In genomic region chr5:134227259-134227658, GRCh38 we compare ENCODE assay signal across 9 cellular contexts. TPM values are rescaled to one million over a fixed set of nuclear protein-coding genes. Genes with fewer than 3 reads are reported as not detected.
DNase-seq lines count a peak whose midpoint lies in the region; ATAC-seq, FAIRE-seq and TF ChIP-seq lines count a peak whose summit lies in the region.
"Had no signal": no experiment of that assay in that cellular context is flagged by ENCODE, and none has a peak within 500 bp of the region (broad histone marks: within the 10 kb centered on the region; RNA-seq: fewer than 3 reads in every experiment).

No MANE protein-coding gene starts in this region.

- H3K4me3 ChIP-seq in K562 (peak overlapping the region; percentile 97; the same call in 1 of the 2 replicates), keratinocyte (ENCODE audit: control insufficient read depth in 2 of 3, extremely low read depth in 1 of 3, insufficient read depth in 2 of 3, low read depth in 1 of 3, low read length in 3 of 3) (peak overlapping the region in 2 of 3 experiments; percentile 78 to 100)

- H2AFZ ChIP-seq in K562 (ENCODE audit: low read depth, low read length) (peak overlapping the region; percentile 98), keratinocyte (ENCODE audit: control insufficient read depth, low read length) (no peak overlapping the region)

- peak overlapping the region; percentile 100 for H3K27ac Mint-ChIP-seq in stimulated activated memory B cell treated with anti-CD40 and anti-IgM and Interleukin-4, amounts not matched to agents 10 μg/mL and 1 μg/mL and 100 μg/mL, for 72 hours

- peaks cover 27% of the 10 kb centered on the region for H3K36me3 ChIP-seq in K562 (ENCODE audit: control insufficient read depth, insufficient read depth, low read length)
- H3K36me3 ChIP-seq in keratinocyte (ENCODE audit: control insufficient read depth in 2 of 2, extremely low read depth in 1 of 2, insufficient read depth in 2 of 2, low read length in 2 of 2) = peaks cover 0 to 4% of the 10 kb centered on the region in 2 experiments

- dilution Hi-C loops in keratinocyte (cut with MboI; ENCODE audit: extremely low pct_ligation_motif_present, low sequenced_read_pairs) = no loop called here

- no peak for TF ChIP-seq POLR2A in K562 (conservative IDR thresholded peaks at IDR 0.05)

- peaks cover 27% of the 10 kb centered on the region for H4K20me1 ChIP-seq in K562 (replicated peaks; ENCODE audit: control insufficient read depth, insufficient read depth, low read length)
- H4K20me1 ChIP-seq in keratinocyte (ENCODE audit: control insufficient read depth, extremely low read depth, insufficient read depth, low read length) = peaks cover 19% of the 10 kb centered on the region

- H3K9me3 ChIP-seq in K562 (replicated peaks; ENCODE audit: control insufficient read depth, insufficient read depth, low read depth, low read length) = no peaks in the 10 kb centered on the region
- H3K9me3 ChIP-seq in keratinocyte (ENCODE audit: control insufficient read depth, low read depth, low read length) = no peaks in the 10 kb centered on the region
- H3K9me3 ChIP-seq: SJCRH30 had no signal

- CTCF ChIA-PET in K562 (lab: Yijun Ruan, JAX; ENCODE audit: low intra/inter-chr PET ratio) = no interaction called here

- H3K4me1 Mint-ChIP-seq in stimulated activated memory B cell treated with anti-CD40 and anti-IgM and Interleukin-4, amounts not matched to agents 10 μg/mL and 1 μg/mL and 100 μg/mL, for 72 hours = peaks cover 39% of the 10 kb centered on the region

- H3K9ac ChIP-seq in K562 (ENCODE audit: insufficient read depth in 1 of 2, low read depth in 2 of 2, low read length in 2 of 2) = peak overlapping the region in 1 of 2 experiments; percentile 99; a peak in 1 of 4 replicates
- H3K9ac ChIP-seq in keratinocyte (ENCODE audit: control insufficient read depth, extremely low read depth, insufficient read depth, low read length) = no peak overlapping the region

- no peaks in the 10 kb centered on the region for H3K27me3 ChIP-seq in K562 (ENCODE audit: control insufficient read depth in 2 of 2, insufficient read depth in 2 of 2, low read length in 2 of 2)
- no peaks in the 10 kb centered on the region for H3K27me3 ChIP-seq in keratinocyte (ENCODE audit: control insufficient read depth, extremely low read depth, insufficient read depth, low read length)
- H3K27me3 ChIP-seq: SJCRH30 had no signal

- DNase-seq in GM19239 (ENCODE audit: insufficient read length, low spot score) (no peak), NCI-H510A (lab: John Stamatoyannopoulos, UW) (peak; percentile 51), K562 (ENCODE audit: extremely low read depth in 1 of 4, low spot score in 3 of 4) (peak; percentile 39 to 73 (median 52)), keratinocyte (ENCODE audit: low read depth, low spot score) (no peak)

- ATAC-seq in K562 (peak; percentile 57), GM18870 (IDR thresholded peaks at IDR 0.05; ENCODE audit: unreplicated experiment) (no peak), HG02588 (IDR thresholded peaks at IDR 0.05; ENCODE audit: unreplicated experiment) (no peak), GM18858 (IDR thresholded peaks at IDR 0.05; ENCODE audit: unreplicated experiment) (no peak)
- no peak for ATAC-seq in stimulated activated memory B cell treated with anti-CD40 and anti-IgM and Interleukin-4, amounts not matched to agents 10 μg/mL and 1 μg/mL and 100 μg/mL, for 72 hours

- peak in 2 of 3 experiments; percentile 24 to 36; a peak in 2 of 6 replicates for TF ChIP-seq CTCF in K562 (IDR thresholded peaks at IDR 0.05 in 2 of 3, conservative IDR thresholded peaks at IDR 0.05 in 1 of 3; ENCODE audit: insufficient read depth in 2 of 3, low read depth in 1 of 3, low read length in 3 of 3)
- TF ChIP-seq CTCF in keratinocyte (optimal IDR thresholded peaks at IDR 0.05 in 1 of 3, IDR thresholded peaks at IDR 0.05 in 1 of 3, conservative IDR thresholded peaks at IDR 0.05 in 1 of 3; ENCODE audit: extremely low read depth in 1 of 3, insufficient read depth in 2 of 3, low read length in 3 of 3) = peak in 2 of 3 experiments; percentile 24 to 49

- in situ Hi-C loops in K562 (cut with MboI) = no loop called here

- WGBS in K562 (ENCODE audit: insufficient coverage, low coverage, missing lambda C conversion rate) = 15% methylated on average over 5 of the region's 5 CpGs

- peaks cover 20% of the 10 kb centered on the region in 2 experiments for H3K4me1 ChIP-seq in K562 (replicated peaks in 1 of 2; ENCODE audit: control insufficient read depth in 2 of 2, insufficient read depth in 2 of 2, low read length in 2 of 2)
- H3K4me1 ChIP-seq in keratinocyte (ENCODE audit: control insufficient read depth, extremely low read depth, insufficient read depth, low read length) = peaks cover 25% of the 10 kb centered on the region
- H3K4me1 ChIP-seq: SJCRH30 had no signal

- no peak overlapping the region for H3K27ac ChIP-seq in K562 (ENCODE audit: extremely low read depth, low read depth, low read length)
- H3K27ac ChIP-seq in keratinocyte (ENCODE audit: control insufficient read depth, insufficient read depth, low read length) = peak overlapping the region; percentile 94

- peaks cover 25% of the 10 kb centered on the region for H3K36me3 Mint-ChIP-seq in stimulated activated memory B cell treated with anti-CD40 and anti-IgM and Interleukin-4, amounts not matched to agents 10 μg/mL and 1 μg/mL and 100 μg/mL, for 72 hours

- no peaks in the 10 kb centered on the region for H3K27me3 Mint-ChIP-seq in stimulated activated memory B cell treated with anti-CD40 and anti-IgM and Interleukin-4, amounts not matched to agents 10 μg/mL and 1 μg/mL and 100 μg/mL, for 72 hours

- peak overlapping the region; percentile 99 for H3K4me3 Mint-ChIP-seq in stimulated activated memory B cell treated with anti-CD40 and anti-IgM and Interleukin-4, amounts not matched to agents 10 μg/mL and 1 μg/mL and 100 μg/mL, for 72 hours

- peak overlapping the region; percentile 89 for H3K4me2 ChIP-seq in K562 (ENCODE audit: insufficient read depth, low read length)
- peak overlapping the region; percentile 86 for H3K4me2 ChIP-seq in keratinocyte (ENCODE audit: control insufficient read depth, extremely low read depth, insufficient read depth, low read depth, low read length)

- FAIRE-seq in GM19239 (lab: Jason Lieb, UNC) = peak; percentile 26
- FAIRE-seq in K562 (lab: Jason Lieb, UNC) = peak; percentile 46
- FAIRE-seq in keratinocyte (lab: Jason Lieb, UNC) = no peak

- intact Hi-C loops in K562 (cut with micrococcal nuclease) = loop anchor here (2.0 kb wide), 3 partner anchors 22 to 62 kb away; no protein-coding TSS in a partner anchor

- POLR2A ChIA-PET in K562 (lab: Yijun Ruan, JAX) = interaction anchor here (0.8 to 8.6 kb wide), 8 partner anchors 9 to 1913 kb away, joined by 3 to 95 read pairs (median 9); partner anchors contain the start of gene SKP1

- H3K9me1 ChIP-seq in K562 (ENCODE audit: control insufficient read depth, insufficient read depth, low read length) (peaks cover 4% of the 10 kb centered on the region), keratinocyte (ENCODE audit: control insufficient read depth, extremely low read depth, insufficient read depth, low read length) (no peaks in the 10 kb centered on the region)

- H3K9me3 Mint-ChIP-seq in stimulated activated memory B cell treated with anti-CD40 and anti-IgM and Interleukin-4, amounts not matched to agents 10 μg/mL and 1 μg/mL and 100 μg/mL, for 72 hours = no peaks in the 10 kb centered on the region

- BruUV-seq in K562 (replicated peaks; lab: Mats Ljungman, UMichigan) = no TSS peak

- 0 out of 4 replicates have a peak, but pooled peaks of 1 of the 2 experiments have one; percentile 7 for TF ChIP-seq RAD21 in K562 (CRISPR knock-in tag; conservative IDR thresholded peaks at IDR 0.05 in 1 of 2, IDR thresholded peaks at IDR 0.05 in 1 of 2)

- no peak for TF ChIP-seq EP300 in K562 (IDR thresholded peaks at IDR 0.05; ENCODE audit: low read length)

- H3K79me2 ChIP-seq in K562 (ENCODE audit: control insufficient read depth, insufficient read depth, low read length) (peaks cover 49% of the 10 kb centered on the region), keratinocyte (ENCODE audit: control insufficient read depth, insufficient read depth, low read length) (peaks cover 36% of the 10 kb centered on the region)

RNA-seq across cellular contexts. Expression of gene PPP2CA, which starts 1.4 kb away (rescaled TPM):
- 23.9 and 70.7 TPM in 2 replicates for total RNA-seq in K562 (2011; cell fraction: chromatin; rRNA removed; ENCODE audit: low replicate concordance)
- 15.0 and 16.3 TPM in 2 replicates for total RNA-seq in K562 (2011; cell fraction: nucleolus; rRNA removed)
- total RNA-seq in K562 (2011; cell fraction: nucleoplasm; rRNA removed) = 25.6 and 41.1 TPM in 2 replicates
- total RNA-seq in K562 (2014; rRNA removed) (237 and 254 TPM in 2 replicates), K562 (2014; rRNA removed; fragmentation: Illumina TruSeq; extraction: Trizol) (109 and 129 TPM in 2 replicates), K562 (2015; rRNA removed; fragmentation: Illumina TruSeq; extraction: Trizol) (69.9 and 76.2 TPM in 2 replicates), K562 (2021) (190 and 194 TPM in 2 replicates)
- polyA plus RNA-seq in K562 (2011; rRNA removed) (158 and 257 TPM in 2 replicates), K562 (2014; fragmentation: Illumina TruSeq; extraction: Trizol) (90.3 and 94.9 TPM in 2 replicates), K562 (2014; fragmentation: Nextera tagmentation; extraction: Ambion mirVana) (10 to 100 TPM; 23.0 to 24.8 TPM), K562 (2014; rRNA removed) (149 and 211 TPM in 2 replicates), keratinocyte (126 to 255 TPM (median 161 TPM) in 3 replicates)
- 86.1 and 87.0 TPM in 2 replicates for polyA plus RNA-seq in K562 (2011; cell fraction: cytosol; rRNA removed)
- 32.6 and 43.8 TPM in 2 replicates for polyA plus RNA-seq in K562 (2011; cell fraction: nucleus; rRNA removed)
- polyA plus RNA-seq in K562 (2012) = 133 and 154 TPM in 2 replicates
- 212 and 242 TPM in 2 replicates for polyA minus RNA-seq in K562 (2011; rRNA and poly(A)+ RNA removed)
- 80.6 and 127 TPM in 2 replicates for polyA minus RNA-seq in K562 (2011; cell fraction: cytosol; rRNA and poly(A)+ RNA removed)
- polyA minus RNA-seq in K562 (2011; cell fraction: nucleus; rRNA and poly(A)+ RNA removed) = 16.0 and 27.2 TPM in 2 replicates
- 178 TPM for polyA plus RNA-seq in keratinocyte (2011; ENCODE audit: low read depth)
- 102 and 190 TPM in 2 replicates for polyA plus RNA-seq in keratinocyte (2011; cell fraction: cytosol; rRNA removed)
- polyA plus RNA-seq in keratinocyte (2011; cell fraction: nucleus; rRNA removed) = 74.4 and 111 TPM in 2 replicates
- 183 and 243 TPM in 2 replicates for polyA plus RNA-seq in keratinocyte (2012; ENCODE audit: low replicate concordance)
- 27.8 to 235 TPM (median 78.0 TPM) in 3 replicates for polyA minus RNA-seq in keratinocyte
- 126 TPM for polyA minus RNA-seq in keratinocyte (2011; cell fraction: cytosol; rRNA and poly(A)+ RNA removed)
- polyA minus RNA-seq in keratinocyte (2011; cell fraction: nucleus; rRNA and poly(A)+ RNA removed) = 21.2 and 49.3 TPM in 2 replicates

RNA-seq across cellular contexts. Expression of gene SKP1, which starts 50.5 kb away (rescaled TPM):
- total RNA-seq in K562 (2011; cell fraction: chromatin; rRNA removed; ENCODE audit: low replicate concordance) = 90.0 and 233 TPM in 2 replicates
- total RNA-seq in K562 (2011; cell fraction: nucleolus; rRNA removed) = 56.3 and 56.9 TPM in 2 replicates
- total RNA-seq in K562 (2011; cell fraction: nucleoplasm; rRNA removed) = 128 and 219 TPM in 2 replicates
- total RNA-seq in K562 (2014; rRNA removed) (259 and 301 TPM in 2 replicates), K562 (2014; rRNA removed; fragmentation: Illumina TruSeq; extraction: Trizol) (655 and 748 TPM in 2 replicates), K562 (2015; rRNA removed; fragmentation: Illumina TruSeq; extraction: Trizol) (621 and 639 TPM in 2 replicates), K562 (2021) (302 and 303 TPM in 2 replicates)
- polyA plus RNA-seq in K562 (2011; rRNA removed) (471 and 627 TPM in 2 replicates), K562 (2014; fragmentation: Illumina TruSeq; extraction: Trizol) (809 and 876 TPM in 2 replicates), K562 (2014; fragmentation: Nextera tagmentation; extraction: Ambion mirVana) (1,000 to 10,000 TPM; 2,075 to 2,109 TPM), K562 (2014; rRNA removed) (625 and 669 TPM in 2 replicates), keratinocyte (318 to 558 TPM (median 444 TPM) in 3 replicates)
- polyA plus RNA-seq in K562 (2011; cell fraction: cytosol; rRNA removed) = 91.9 and 240 TPM in 2 replicates
- polyA plus RNA-seq in K562 (2011; cell fraction: nucleus; rRNA removed) = 71.9 and 148 TPM in 2 replicates
- 488 and 491 TPM in 2 replicates for polyA plus RNA-seq in K562 (2012)
- 617 and 618 TPM in 2 replicates for polyA minus RNA-seq in K562 (2011; rRNA and poly(A)+ RNA removed)
- polyA minus RNA-seq in K562 (2011; cell fraction: cytosol; rRNA and poly(A)+ RNA removed) = 97.3 and 126 TPM in 2 replicates
- polyA minus RNA-seq in K562 (2011; cell fraction: nucleus; rRNA and poly(A)+ RNA removed) = 44.0 and 74.6 TPM in 2 replicates
- polyA plus RNA-seq in keratinocyte (2011; ENCODE audit: low read depth) = 474 TPM
- polyA plus RNA-seq in keratinocyte (2011; cell fraction: cytosol; rRNA removed) = 607 and 948 TPM in 2 replicates
- 321 and 395 TPM in 2 replicates for polyA plus RNA-seq in keratinocyte (2011; cell fraction: nucleus; rRNA removed)
- polyA plus RNA-seq in keratinocyte (2012; ENCODE audit: low replicate concordance) = 515 and 664 TPM in 2 replicates
- polyA minus RNA-seq in keratinocyte = 32.2 to 365 TPM (median 192 TPM) in 3 replicates
- 186 TPM for polyA minus RNA-seq in keratinocyte (2011; cell fraction: cytosol; rRNA and poly(A)+ RNA removed)
- polyA minus RNA-seq in keratinocyte (2011; cell fraction: nucleus; rRNA and poly(A)+ RNA removed) = 56.2 and 131 TPM in 2 replicates

Comparison
In these comparisons a context has a peak if more than half of its experiments do, and no peak if none do; other contexts are left out.
1. DNase-seq: peak in NCI-H510A (single experiment) and K562 (4 of 4); none in GM19239 (single experiment) and keratinocyte (single experiment).